Comparison of ENCODE assay signal across 1 cellular context in genomic region chr2:149692837-149693518, GRCh38.
TF ChIP-seq lines count a peak whose summit lies in the region.

No MANE protein-coding gene starts in this region.

TF ChIP-seq in GM23338, 12 proteins besides CTCF, POLR2A, EP300 and RAD21 (continued from another document):
- TF ChIP-seq ZNF462 (CRISPR knock-in tag; IDR thresholded peaks at IDR 0.05): no peak
- no peak for TF ChIP-seq POLR2AphosphoS5 (IDR thresholded peaks at IDR 0.05; ENCODE audit: low read depth)
- no peak for TF ChIP-seq ZNF331 (CRISPR knock-in tag; IDR thresholded peaks at IDR 0.05; ENCODE audit: low read depth)
- no peak for TF ChIP-seq STAT1 (IDR thresholded peaks at IDR 0.05; ENCODE audit: unreplicated experiment)
- no peak for TF ChIP-seq ETS1 (IDR thresholded peaks at IDR 0.05)
- no peak for TF ChIP-seq EZH2phosphoT487 (IDR thresholded peaks at IDR 0.05; ENCODE audit: unreplicated experiment)
- no peak for TF ChIP-seq CREB1 (CRISPR knock-in tag; IDR thresholded peaks at IDR 0.05; ENCODE audit: low read depth)
- no peak for TF ChIP-seq EZH2 (IDR thresholded peaks at IDR 0.05; ENCODE audit: low read depth, unreplicated experiment)
- TF ChIP-seq ZNF114 (CRISPR knock-in tag; IDR thresholded peaks at IDR 0.05): no peak
TF ChIP-seq in GM23338: peak in this region for 0.
